In the genomic region with DNA sequence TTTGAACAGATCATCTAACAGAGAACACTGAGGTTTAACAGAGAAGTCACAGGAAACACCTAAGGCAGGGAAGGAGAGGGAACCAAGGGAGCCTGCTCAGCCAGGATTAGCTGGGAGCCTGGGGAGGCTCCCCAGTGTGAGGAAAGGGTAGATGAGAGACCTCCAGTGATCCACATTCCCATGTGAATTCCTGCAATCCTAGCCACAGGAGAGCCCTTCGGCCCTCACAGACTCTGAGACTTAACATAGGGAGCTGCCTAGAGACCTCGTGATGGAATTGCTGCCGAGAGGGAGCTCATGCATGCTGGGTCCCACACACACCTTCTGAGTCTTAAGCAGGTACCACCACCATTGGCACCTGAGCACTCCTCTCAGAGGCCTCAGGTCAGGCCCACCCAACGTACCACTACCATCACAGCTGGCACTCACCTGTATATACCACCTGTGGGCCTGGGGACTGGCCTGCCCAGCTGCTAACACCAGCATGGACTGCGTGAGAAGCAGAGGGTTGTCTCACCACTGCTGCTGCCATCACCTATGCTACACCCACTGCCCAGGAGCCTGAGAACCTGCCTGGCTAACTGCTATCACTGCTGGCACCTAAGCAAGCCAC, we compare ENCODE assay signal across 19 cellular contexts.
DNase-seq lines count a peak whose midpoint lies in the region; ATAC-seq and TF ChIP-seq lines count a peak whose summit lies in the region.
"Had no signal": no experiment of that assay in that cellular context is flagged by ENCODE, and none has a peak within 500 bp of the region (broad histone marks: within the 10 kb centered on the region; RNA-seq: fewer than 3 reads in every experiment).

No MANE protein-coding gene starts in this region.

- H3K4me1 ChIP-seq in GM23338 (ENCODE audit: insufficient read depth) (no peaks in the 10 kb centered on the region), ascending aorta (peaks cover 0 to 18% of the 10 kb centered on the region in 2 donors), thoracic aorta (ENCODE audit: control insufficient read depth in 1 of 2, low read depth in 2 of 2) (peaks cover 8 to 44% of the 10 kb centered on the region in 2 donors)
- no peaks in the 10 kb centered on the region for H3K4me1 ChIP-seq in naive thymus-derived CD4-positive, alpha-beta T cell (ENCODE audit: control insufficient read depth in 2 of 2, insufficient read depth in 2 of 2, low read length in 2 of 2)

- H3K27me3 ChIP-seq in GM23338 (ENCODE audit: insufficient read depth) (no peaks in the 10 kb centered on the region), ascending aorta (no peaks in the 10 kb centered on the region), thoracic aorta (replicated peaks; ENCODE audit: insufficient read depth) (no peaks in the 10 kb centered on the region)
- no peaks in the 10 kb centered on the region for H3K27me3 ChIP-seq in naive thymus-derived CD4-positive, alpha-beta T cell (ENCODE audit: control insufficient read depth in 2 of 2, insufficient read depth in 2 of 2, low read length in 2 of 2)

- H3K4me3 Mint-ChIP-seq in GM23338: no peak overlapping the region
- H3K4me3 Mint-ChIP-seq in naive thymus-derived CD4-positive, alpha-beta T cell: no peak overlapping the region
- H3K4me3 Mint-ChIP-seq: B cell, H9, HFFc6 had no signal

- H3K36me3 ChIP-seq in GM23338 (ENCODE audit: insufficient read depth) (no peaks in the 10 kb centered on the region), ascending aorta (peaks cover 27 to 41% of the 10 kb centered on the region in 2 donors), thoracic aorta (peaks cover 26% of the 10 kb centered on the region)
- H3K36me3 ChIP-seq in naive thymus-derived CD4-positive, alpha-beta T cell (ENCODE audit: control insufficient read depth in 2 of 3, insufficient read depth in 3 of 3, low read length in 3 of 3): no peaks in the 10 kb centered on the region

- CTCF ChIA-PET in naive thymus-derived CD4-positive, alpha-beta T cell (lab: Charles Lee): no interaction called here

- ATAC-seq in GM23338 (peak; percentile 95), thoracic aorta (ENCODE audit: insufficient number of reproducible peaks, low FRiP score, low read depth) (no peak)
- ATAC-seq in naive thymus-derived CD4-positive, alpha-beta T cell: peak; percentile 29
- ATAC-seq: Panc1 had no signal

- POLR2A ChIA-PET in naive thymus-derived CD4-positive, alpha-beta T cell (lab: Charles Lee): no interaction called here

- no peaks in the 10 kb centered on the region for H4K20me1 ChIP-seq in GM23338 (replicated peaks; ENCODE audit: insufficient read depth)

- H3F3A ChIP-seq in GM23338 (replicated peaks; ENCODE audit: low read depth): no peaks in the 10 kb centered on the region

- H3K4me2 ChIP-seq in GM23338: no peak overlapping the region
- H3K4me2 ChIP-seq: A549 had no signal

- no peak overlapping the region for H2AFZ ChIP-seq in GM23338

- H3K9me2 ChIP-seq in GM23338 (ENCODE audit: insufficient read depth): no peaks in the 10 kb centered on the region

- no peak overlapping the region for H3K27ac Mint-ChIP-seq in GM23338
- H3K27ac Mint-ChIP-seq in naive thymus-derived CD4-positive, alpha-beta T cell: no peak overlapping the region
- H3K27ac Mint-ChIP-seq: B cell, H9, HFFc6 had no signal

- in situ Hi-C loops in KBM-7 (cut with MboI; ENCODE audit: low pct_unique_long_range_greater_than_20kb, low sequenced_read_pairs): no loop called here

- H3K4me3 ChIP-seq in GM23338: no peak overlapping the region
- no peak overlapping the region for H3K4me3 ChIP-seq in ascending aorta
- no peak overlapping the region for H3K4me3 ChIP-seq in naive thymus-derived CD4-positive, alpha-beta T cell (ENCODE audit: low read length)
- no peak overlapping the region for H3K4me3 ChIP-seq in thoracic aorta
- H3K4me3 ChIP-seq: A549 had no signal

- peak; percentile 29 for DNase-seq in GM23338 (ENCODE audit: low spot score)
- DNase-seq in ascending aorta (ENCODE audit: low spot score in 2 of 2): no peak
- DNase-seq in naive thymus-derived CD4-positive, alpha-beta T cell: no peak
- no peak for DNase-seq in thoracic aorta (ENCODE audit: low spot score)
- DNase-seq in KBM-7: no peak
- DNase-seq in NCI-H510A treated with DMSO at 0.1 percent for 48 hours (lab: John Stamatoyannopoulos, UW): no peak
- no peak for DNase-seq in NCI-H2081 (lab: John Stamatoyannopoulos, UW)
- DNase-seq: DMS53, H9, HFFc6, NCI-H1092 treated with DMSO at 0.1 percent for 48 hours, NCI-H1436 treated with DMSO at 0.1 percent for 48 hours, NCI-H2029, NCI-H226, NCI-H524, NCI-H82 had no signal

- H3K4me1 Mint-ChIP-seq in GM23338: no peaks in the 10 kb centered on the region
- H3K4me1 Mint-ChIP-seq in naive thymus-derived CD4-positive, alpha-beta T cell: no peaks in the 10 kb centered on the region
- H3K4me1 Mint-ChIP-seq: B cell had no signal

- no peaks in the 10 kb centered on the region for H3K79me2 ChIP-seq in GM23338 (replicated peaks; ENCODE audit: insufficient read depth)

- TF ChIP-seq CTCF in GM23338 (conservative IDR thresholded peaks at IDR 0.05; ENCODE audit: low read depth in 2 of 2) (no peak), ascending aorta (IDR thresholded peaks at IDR 0.05) (no peak), thoracic aorta (IDR thresholded peaks at IDR 0.05) (no peak)

- no peaks in the 10 kb centered on the region for H3K9me3 Mint-ChIP-seq in GM23338
- peaks cover 0 to 2% (median 0%) of the 10 kb centered on the region in 11 donors for H3K9me3 Mint-ChIP-seq in naive thymus-derived CD4-positive, alpha-beta T cell
- H3K9me3 Mint-ChIP-seq: H9, HFFc6 had no signal

- H3K36me3 Mint-ChIP-seq in GM23338 (ENCODE audit: low read depth): peaks cover 4% of the 10 kb centered on the region; the same call in 2 of the 3 replicates
- H3K36me3 Mint-ChIP-seq in naive thymus-derived CD4-positive, alpha-beta T cell: no peaks in the 10 kb centered on the region

- no peaks in the 10 kb centered on the region for H3K27me3 Mint-ChIP-seq in GM23338 (ENCODE audit: insufficient read depth, low read depth, poor library complexity)
- H3K27me3 Mint-ChIP-seq in naive thymus-derived CD4-positive, alpha-beta T cell: peaks cover 0 to 4% (median 0%) of the 10 kb centered on the region in 5 donors
- H3K27me3 Mint-ChIP-seq: B cell had no signal

- H3K27ac ChIP-seq in GM23338 (ENCODE audit: low read depth) (no peak overlapping the region), ascending aorta (peak overlapping the region; percentile 53 to 60), thoracic aorta (peak overlapping the region; percentile 5 to 46)
- H3K27ac ChIP-seq in naive thymus-derived CD4-positive, alpha-beta T cell (ENCODE audit: low read depth, low read length): no peak overlapping the region
- H3K27ac ChIP-seq: A549 had no signal

- H3K9me3 ChIP-seq in ascending aorta: no peaks in the 10 kb centered on the region
- H3K9me3 ChIP-seq in naive thymus-derived CD4-positive, alpha-beta T cell (ENCODE audit: control insufficient read depth in 2 of 3, low read length in 3 of 3): no peaks in the 10 kb centered on the region
- H3K9me3 ChIP-seq in thoracic aorta: no peaks in the 10 kb centered on the region
- H3K9me3 ChIP-seq: A549 had no signal

- intact Hi-C loops in ascending aorta (cut with DNase I): no loop called here
- intact Hi-C loops in naive thymus-derived CD4-positive, alpha-beta T cell (cut with micrococcal nuclease): no loop called here

Comparison
In these comparisons a context has a peak if more than half of its experiments do, and no peak if none do; other contexts are left out.
1. H3K27ac ChIP-seq: peak in ascending aorta (2 of 2) and thoracic aorta (2 of 2); none in GM23338 (single experiment) and naive thymus-derived CD4-positive, alpha-beta T cell (single experiment).